Comparison of ENCODE assay signal across 8 cellular contexts in genomic region chr3:196868297-196868661, GRCh38. TPM values are rescaled to one million over a fixed set of nuclear protein-coding genes. Genes with fewer than 3 reads are reported as not detected.
DNase-seq lines count a peak whose midpoint lies in the region; ATAC-seq, FAIRE-seq and TF ChIP-seq lines count a peak whose summit lies in the region.

No MANE protein-coding gene starts in this region.

- H3K4me3 ChIP-seq in ACC112 (ENCODE audit: low read depth, low read length): peak overlapping the region; percentile 81
- H3K4me3 ChIP-seq in OCI-LY1 (ENCODE audit: low read depth, low read length, poor library complexity, severe bottlenecking): peak overlapping the region; percentile 80
- peak overlapping the region; percentile 90 for H3K4me3 ChIP-seq in astrocyte of the spinal cord (ENCODE audit: low read depth, low read length)
- peak overlapping the region; percentile 82 for H3K4me3 ChIP-seq in iPS-15b (ENCODE audit: low read depth, low read length)
- H3K4me3 ChIP-seq in skin epidermis: peak overlapping the region; percentile 67 to 99 (median 92)

- peaks cover 5% of the 10 kb centered on the region; the same call in 1 of the 2 replicates for H3K36me3 ChIP-seq in ACC112 (ENCODE audit: insufficient read depth, low read length)
- peaks cover 15% of the 10 kb centered on the region for H3K36me3 ChIP-seq in OCI-LY1 (ENCODE audit: insufficient read depth, low read length)
- no peaks in the 10 kb centered on the region for H3K36me3 ChIP-seq in iPS-15b (ENCODE audit: control insufficient read depth, insufficient read depth, low read length)

- peak; percentile 28 for ATAC-seq in HG02852 (IDR thresholded peaks at IDR 0.05; ENCODE audit: unreplicated experiment)

- H3K4me1 ChIP-seq in ACC112 (ENCODE audit: control insufficient read depth, insufficient read depth, low read length, unreplicated experiment) (peaks cover 9% of the 10 kb centered on the region), OCI-LY1 (ENCODE audit: insufficient read depth, low read length, severe bottlenecking) (peaks cover 24% of the 10 kb centered on the region), iPS-15b (ENCODE audit: control insufficient read depth, insufficient read depth, low read length) (no peaks in the 10 kb centered on the region)

- H3K27ac ChIP-seq in ACC112 (ENCODE audit: low read depth, low read length) (peak overlapping the region; percentile 78), OCI-LY1 (ENCODE audit: low read depth, low read length, poor library complexity, severe bottlenecking) (no peak overlapping the region), skin epidermis (peak overlapping the region; percentile 69 to 99 (median 94))

- in situ Hi-C loops in astrocyte of the spinal cord (cut with HindIII; ENCODE audit: low sequenced_read_pairs): no loop called here

- DNase-seq in GM12892 (ENCODE audit: insufficient read length): peak; percentile 20
- DNase-seq in astrocyte of the spinal cord (ENCODE audit: low read depth, low spot score): no peak
- no peak for DNase-seq in D721Med (ENCODE audit: insufficient read length, low spot score)

- TF ChIP-seq CTCF in OCI-LY1 (IDR thresholded peaks at IDR 0.05; ENCODE audit: low read length) (no peak), astrocyte of the spinal cord (IDR thresholded peaks at IDR 0.05; ENCODE audit: low read depth, low read length) (no peak), D721Med (IDR thresholded peaks at IDR 0.05; ENCODE audit: insufficient read depth, missing control alignments) (no peak)

- H3K79me2 ChIP-seq in ACC112 (ENCODE audit: control insufficient read depth, insufficient read depth, low read length, unreplicated experiment) (peaks cover 53% of the 10 kb centered on the region), OCI-LY1 (ENCODE audit: insufficient read depth, low read length) (peaks cover 48% of the 10 kb centered on the region)

- FAIRE-seq in GM12892 (lab: Jason Lieb, UNC) (peak; percentile 51), D721Med (lab: Jason Lieb, UNC) (no peak)

- H3K27me3 ChIP-seq in ACC112 (ENCODE audit: insufficient read depth, low read length) (no peaks in the 10 kb centered on the region), OCI-LY1 (ENCODE audit: insufficient read depth, low read length) (no peaks in the 10 kb centered on the region), iPS-15b (ENCODE audit: control insufficient read depth, insufficient read depth, low read length) (no peaks in the 10 kb centered on the region)

- H3K9me2 ChIP-seq in OCI-LY1 (ENCODE audit: low read depth, low read length): no peaks in the 10 kb centered on the region

- no peak for TF ChIP-seq POLR2A in GM12892 (IDR thresholded peaks at IDR 0.05; ENCODE audit: low read depth, low read length)

- 0 out of 2 replicates have a peak, but pooled peaks cover 4% of the 10 kb centered on the region for H3K9me3 ChIP-seq in OCI-LY1 (ENCODE audit: low read length)
- H3K9me3 ChIP-seq in iPS-15b (ENCODE audit: control insufficient read depth, insufficient read depth, low read length): no peaks in the 10 kb centered on the region

- no peaks in the 10 kb centered on the region for H4K20me1 ChIP-seq in OCI-LY1 (ENCODE audit: insufficient read depth, low read length)

- H3K9ac ChIP-seq in OCI-LY1 (ENCODE audit: low read length): peak overlapping the region; percentile 69
- H3K9ac ChIP-seq in iPS-15b (ENCODE audit: low read depth, low read length): peak overlapping the region; percentile 48

- H3F3A ChIP-seq in OCI-LY1 (ENCODE audit: insufficient read depth, low read length): no peaks in the 10 kb centered on the region

- H3K4me2 ChIP-seq in OCI-LY1 (ENCODE audit: low read length): peak overlapping the region; percentile 83

- H2AFZ ChIP-seq in ACC112 (ENCODE audit: low read length, unreplicated experiment): no peak overlapping the region
- H2AFZ ChIP-seq in OCI-LY1 (ENCODE audit: low read length): no peak overlapping the region

RNA-seq across cellular contexts. Expression of gene SENP5, which starts 0.6 kb away (rescaled TPM):
- 18.5 TPM for polyA plus RNA-seq in GM12892 (2012; ENCODE audit: missing spikeins)
